ENCODE assay signal across 8 cellular contexts in the genomic region with DNA sequence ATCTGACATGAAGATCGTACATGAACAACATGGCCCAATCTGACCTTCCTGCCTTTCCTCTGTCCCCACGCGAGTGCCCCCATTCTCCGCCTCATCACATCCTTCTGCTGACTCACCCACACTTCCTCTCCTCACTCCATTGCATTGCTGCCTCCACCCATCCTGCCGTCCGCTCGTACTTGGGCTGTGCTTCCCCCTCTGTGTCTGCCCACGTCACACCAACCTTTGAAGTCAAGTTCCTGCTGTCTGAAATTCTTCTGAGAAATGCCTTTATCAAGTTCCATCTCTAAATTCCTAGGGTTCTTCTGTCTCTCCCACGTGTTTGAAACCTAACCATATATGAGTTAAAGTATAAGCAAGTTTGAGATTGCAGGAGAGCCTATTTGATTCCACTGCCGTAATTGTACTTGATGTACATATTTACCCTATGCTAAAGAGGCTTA. TPM values are rescaled to one million over a fixed set of nuclear protein-coding genes. Genes with fewer than 3 reads are reported as not detected.
DNase-seq lines count a peak whose midpoint lies in the region; ATAC-seq and TF ChIP-seq lines count a peak whose summit lies in the region.

No MANE protein-coding gene starts in this region.

- H3K27me3 ChIP-seq in CD4-positive, CD25-positive, alpha-beta regulatory T cell (ENCODE audit: control insufficient read depth, insufficient read depth, low read length): peaks cover 2% of the 10 kb centered on the region
- H3K27me3 ChIP-seq in suprapubic skin: no peaks in the 10 kb centered on the region

- no peaks in the 10 kb centered on the region for H3K36me3 Mint-ChIP-seq in CD4-positive, CD25-positive, alpha-beta regulatory T cell
- H3K36me3 Mint-ChIP-seq in natural killer cell: no peaks in the 10 kb centered on the region

- 32% methylated on average over 10 of the region's 10 CpGs for WGBS in suprapubic skin

- H3K27ac Mint-ChIP-seq in CD4-positive, CD25-positive, alpha-beta regulatory T cell: peak overlapping the region; percentile 67 to 98 (median 74)
- H3K27ac Mint-ChIP-seq in natural killer cell: peak overlapping the region; percentile 84 to 91

- H3K9me3 Mint-ChIP-seq in CD4-positive, CD25-positive, alpha-beta regulatory T cell: peaks cover 0 to 8% (median 0%) of the 10 kb centered on the region in 7 donors
- H3K9me3 Mint-ChIP-seq in natural killer cell: peaks cover 0 to 3% of the 10 kb centered on the region in 2 donors

- H3K4me3 ChIP-seq in CD4-positive, CD25-positive, alpha-beta regulatory T cell (ENCODE audit: low read depth, low read length): peak overlapping the region; percentile 69
- H3K4me3 ChIP-seq in suprapubic skin: no peak overlapping the region

- peak; percentile 74 to 97 (median 75) for DNase-seq in CD4-positive, CD25-positive, alpha-beta regulatory T cell
- peak; percentile 93 for DNase-seq in KBM-7
- DNase-seq in activated CD4-positive, alpha-beta T cell treated with anti-CD3 and anti-CD28 coated beads for 4 hours: peak; percentile 87 to 89
- DNase-seq in effector CD4-positive, alpha-beta T cell: peak; percentile 81
- DNase-seq in natural killer cell: peak; percentile 70
- peak; percentile 81 to 82 for DNase-seq in suprapubic skin (ENCODE audit: low spot score in 2 of 2)
- DNase-seq in DMS 273 (lab: John Stamatoyannopoulos, UW; ENCODE audit: unreplicated experiment): no peak

- TF ChIP-seq CTCF in natural killer cell (IDR thresholded peaks at IDR 0.05): no peak
- no peak for TF ChIP-seq CTCF in suprapubic skin (IDR thresholded peaks at IDR 0.05)

- in situ Hi-C loops in KBM-7 (cut with MboI; ENCODE audit: low pct_unique_long_range_greater_than_20kb, low sequenced_read_pairs): loop anchor here (25.0 kb wide), 1 partner anchor 607 kb away; no protein-coding TSS in a partner anchor

- peak overlapping the region; percentile 46 to 71 (median 62) for H3K4me3 Mint-ChIP-seq in CD4-positive, CD25-positive, alpha-beta regulatory T cell
- peak overlapping the region; percentile 71 for H3K4me3 Mint-ChIP-seq in natural killer cell

- peaks cover 7 to 20% (median 18%) of the 10 kb centered on the region in 4 donors for H3K4me1 Mint-ChIP-seq in CD4-positive, CD25-positive, alpha-beta regulatory T cell
- peaks cover 14 to 15% of the 10 kb centered on the region in 2 donors for H3K4me1 Mint-ChIP-seq in natural killer cell

- intact Hi-C loops in natural killer cell (cut with micrococcal nuclease): loop anchor here (1.0 to 10.0 kb wide), 2 partner anchors 18 to 54 kb away; a partner anchor contains a TSS

- peaks cover 0 to 4% of the 10 kb centered on the region in 2 experiments for H3K9me3 ChIP-seq in CD4-positive, CD25-positive, alpha-beta regulatory T cell (ENCODE audit: control insufficient read depth in 2 of 2, low read length in 2 of 2)
- no peaks in the 10 kb centered on the region for H3K9me3 ChIP-seq in suprapubic skin

- peak; percentile 99 to 100 for ATAC-seq in CD4-positive, CD25-positive, alpha-beta regulatory T cell (ENCODE audit: low read depth in 2 of 2)
- peak; percentile 92 for ATAC-seq in GM21526 (IDR thresholded peaks at IDR 0.05; ENCODE audit: low FRiP score, unreplicated experiment)
- ATAC-seq in natural killer cell: peak; percentile 99 to 100 (median 100)

- no peak for TF ChIP-seq POLR2A in suprapubic skin (IDR thresholded peaks at IDR 0.05)

- peaks cover 17% of the 10 kb centered on the region for H3K4me1 ChIP-seq in CD4-positive, CD25-positive, alpha-beta regulatory T cell (ENCODE audit: control insufficient read depth, insufficient read depth, low read length, poor library complexity, severe bottlenecking)
- peaks cover 5% of the 10 kb centered on the region for H3K4me1 ChIP-seq in suprapubic skin

- TF ChIP-seq EP300 in suprapubic skin (IDR thresholded peaks at IDR 0.05): no peak

- no peaks in the 10 kb centered on the region for H3K36me3 ChIP-seq in CD4-positive, CD25-positive, alpha-beta regulatory T cell (ENCODE audit: control insufficient read depth, insufficient read depth, low read length)
- no peaks in the 10 kb centered on the region for H3K36me3 ChIP-seq in suprapubic skin

- H3K27ac ChIP-seq in CD4-positive, CD25-positive, alpha-beta regulatory T cell (ENCODE audit: insufficient read depth, low read length, poor library complexity, severe bottlenecking): peak overlapping the region; percentile 83
- no peak overlapping the region for H3K27ac ChIP-seq in suprapubic skin

- peaks cover 18% of the 10 kb centered on the region for H3K27me3 Mint-ChIP-seq in CD4-positive, CD25-positive, alpha-beta regulatory T cell
- peaks cover 0 to 3% of the 10 kb centered on the region in 2 donors for H3K27me3 Mint-ChIP-seq in natural killer cell (ENCODE audit: low read depth in 2 of 2)

RNA-seq across cellular contexts. Expression of a gene that starts 18.0 kb away (rescaled TPM):
- 14.4 TPM for total RNA-seq in CD4-positive, CD25-positive, alpha-beta regulatory T cell
- polyA plus RNA-seq in CD4-positive, CD25-positive, alpha-beta regulatory T cell: 1 to 10 TPM; 2.7 to 4.8 (median 4.6) TPM
- total RNA-seq in natural killer cell (10 to 100 TPM; 53.3 to 90.2 (median 53.6) TPM), suprapubic skin (1 to 10 TPM; 2.2 to 6.4 (median 3.2) TPM)
